In genomic region chr6:31958412-31958740, GRCh38 we compare ENCODE assay signal across 6 cellular contexts. TPM values are rescaled to one million over a fixed set of nuclear protein-coding genes. Genes with fewer than 3 reads are reported as not detected.
DNase-seq lines count a peak whose midpoint lies in the region; ATAC-seq and TF ChIP-seq lines count a peak whose summit lies in the region.

No MANE protein-coding gene starts in this region.

- H3K4me3 Mint-ChIP-seq in stimulated activated memory B cell treated with anti-CD40 and anti-IgM and Interleukin-4, amounts not matched to agents 10 μg/mL and 1 μg/mL and 100 μg/mL, for 72 hours = peak overlapping the region; percentile 95

- H3K27ac Mint-ChIP-seq in stimulated activated memory B cell treated with anti-CD40 and anti-IgM and Interleukin-4, amounts not matched to agents 10 μg/mL and 1 μg/mL and 100 μg/mL, for 72 hours = peak overlapping the region; percentile 87

- peak overlapping the region; percentile 100 for H3K4me3 ChIP-seq in AG04450 (ENCODE audit: low read depth, low read length)
- peak overlapping the region; percentile 82 to 98 for H3K4me3 ChIP-seq in esophagus (ENCODE audit: low read depth in 1 of 2, low read length in 2 of 2)

- peaks cover 31 to 39% of the 10 kb centered on the region in 2 donors for H3K36me3 ChIP-seq in esophagus (ENCODE audit: control insufficient read depth in 2 of 2, insufficient read depth in 2 of 2, low read length in 1 of 2)

- H3K36me3 Mint-ChIP-seq in stimulated activated memory B cell treated with anti-CD40 and anti-IgM and Interleukin-4, amounts not matched to agents 10 μg/mL and 1 μg/mL and 100 μg/mL, for 72 hours = peaks cover 59% of the 10 kb centered on the region

- DNase-seq in AG04450 (ENCODE audit: low read depth, low spot score) = no peak
- no peak for DNase-seq in RPMI8226

- peak overlapping the region; percentile 52 for H3K27ac ChIP-seq in AG04450 (ENCODE audit: low read depth, low read length)
- H3K27ac ChIP-seq in esophagus (ENCODE audit: low read depth in 2 of 2, low read length in 1 of 2) = peak overlapping the region; percentile 74 to 93

- peak; percentile 7 for ATAC-seq in HG03520 (IDR thresholded peaks at IDR 0.05; ENCODE audit: unreplicated experiment)
- ATAC-seq in stimulated activated memory B cell treated with anti-CD40 and anti-IgM and Interleukin-4, amounts not matched to agents 10 μg/mL and 1 μg/mL and 100 μg/mL, for 72 hours = no peak
- ATAC-seq in HG03175 (IDR thresholded peaks at IDR 0.05; ENCODE audit: unreplicated experiment) = no peak

- peaks cover 47% of the 10 kb centered on the region for H3K4me1 Mint-ChIP-seq in stimulated activated memory B cell treated with anti-CD40 and anti-IgM and Interleukin-4, amounts not matched to agents 10 μg/mL and 1 μg/mL and 100 μg/mL, for 72 hours

- CTCF ChIA-PET in AG04450 (lab: Charles Lee) = interaction anchor here (1.5 to 1.6 kb wide), 2 partner anchors 9 to 69 kb away, joined by 4 to 8 read pairs; no protein-coding TSS in a partner anchor

- no peak for TF ChIP-seq CTCF in AG04450 (IDR thresholded peaks at IDR 0.05; ENCODE audit: low read depth, low read length)

- no peaks in the 10 kb centered on the region for H3K9me3 Mint-ChIP-seq in stimulated activated memory B cell treated with anti-CD40 and anti-IgM and Interleukin-4, amounts not matched to agents 10 μg/mL and 1 μg/mL and 100 μg/mL, for 72 hours

- 4 to 8% methylated on average over 11 of the region's 11 CpGs for WGBS in esophagus, 2 donors

- peaks cover 3 to 10% of the 10 kb centered on the region in 2 donors for H3K4me1 ChIP-seq in esophagus (ENCODE audit: control insufficient read depth in 2 of 2, insufficient read depth in 2 of 2, low read length in 1 of 2)

- H3K27me3 ChIP-seq in AG04450 (ENCODE audit: control insufficient read depth, insufficient read depth, low read length) (no peaks in the 10 kb centered on the region), esophagus (ENCODE audit: control insufficient read depth in 1 of 2, insufficient read depth in 2 of 2, low read length in 2 of 2) (no peaks in the 10 kb centered on the region)

- no peaks in the 10 kb centered on the region for H3K27me3 Mint-ChIP-seq in stimulated activated memory B cell treated with anti-CD40 and anti-IgM and Interleukin-4, amounts not matched to agents 10 μg/mL and 1 μg/mL and 100 μg/mL, for 72 hours

- POLR2A ChIA-PET in AG04450 (lab: Yijun Ruan, JAX) = interaction anchor here (0.6 to 2.5 kb wide), 4 partner anchors 13 to 61 kb away, joined by 3 to 10 read pairs (median 4); partner anchors contain the start of genes DXO and EHMT2

- H3K9me3 ChIP-seq in AG04450 (ENCODE audit: control insufficient read depth, insufficient read depth, low read length) (no peaks in the 10 kb centered on the region), esophagus (ENCODE audit: control insufficient read depth in 2 of 2, insufficient read depth in 1 of 2, low read depth in 1 of 2, low read length in 1 of 2) (no peaks in the 10 kb centered on the region)

RNA-seq across cellular contexts. Expression of gene NELFE, which starts 0.4 kb away (rescaled TPM):
- polyA plus RNA-seq in AG04450 (2011; rRNA removed) = 51.4 and 55.7 TPM in 2 replicates
- polyA minus RNA-seq in AG04450 (2011; rRNA and poly(A)+ RNA removed) = 44.2 and 50.5 TPM in 2 replicates
- 10 to 100 TPM; 30.2 to 49.3 TPM for polyA plus RNA-seq in esophagus

RNA-seq across cellular contexts. Expression of gene SKIC2, which starts 0.6 kb away (rescaled TPM):
- polyA plus RNA-seq in AG04450 (2011; rRNA removed) (26.0 and 30.4 TPM in 2 replicates), esophagus (10 to 100 TPM; 39.1 to 58.0 TPM)
- polyA minus RNA-seq in AG04450 (2011; rRNA and poly(A)+ RNA removed) = 66.5 and 80.7 TPM in 2 replicates

RNA-seq across cellular contexts. Expression of gene CFB, which starts 12.5 kb away (rescaled TPM):
- polyA plus RNA-seq in AG04450 (2011; rRNA removed) (13.3 and 14.0 TPM in 2 replicates), esophagus (10 to 100 TPM; 15.9 to 19.6 TPM)
- polyA minus RNA-seq in AG04450 (2011; rRNA and poly(A)+ RNA removed) = 8.9 and 10.8 TPM in 2 replicates

RNA-seq across cellular contexts. Expression of gene DXO, which starts 13.6 kb away (rescaled TPM):
- polyA plus RNA-seq in AG04450 (2011; rRNA removed) = 11.4 and 14.9 TPM in 2 replicates
- polyA minus RNA-seq in AG04450 (2011; rRNA and poly(A)+ RNA removed) = 14.8 and 22.1 TPM in 2 replicates
- 10 to 100 TPM; 11.8 to 16.5 TPM for polyA plus RNA-seq in esophagus

RNA-seq across cellular contexts. Expression of gene C4A, which starts 23.5 kb away (rescaled TPM):
- polyA plus RNA-seq in AG04450 (2011; rRNA removed) = 7.5 and 7.6 TPM in 2 replicates
- 4.8 and 8.9 TPM in 2 replicates for polyA minus RNA-seq in AG04450 (2011; rRNA and poly(A)+ RNA removed)
- 10 to 100 TPM in 1 of 2 donors, 1 to 10 TPM in 1; 6.9 to 13.1 TPM for polyA plus RNA-seq in esophagus
